Comparison of ENCODE assay signal across 16 cellular contexts in genomic region chr22:37926358-37926757, GRCh38. TPM values are rescaled to one million over a fixed set of nuclear protein-coding genes. Genes with fewer than 3 reads are reported as not detected.
A peak's percentile ranks its signal among the peaks of the same experiment; 100 is the strongest.
DNase-seq lines count a peak whose midpoint lies in the region; ATAC-seq and TF ChIP-seq lines count a peak whose summit lies in the region.
"Had no signal": no experiment of that assay in that cellular context is flagged by ENCODE, and none has a peak within 500 bp of the region (broad histone marks: within the 10 kb centered on the region; RNA-seq: fewer than 3 reads in every experiment).

No MANE protein-coding gene starts in this region.

- peaks cover 4% of the 10 kb centered on the region for H3F3A ChIP-seq in SK-N-SH (replicated peaks; ENCODE audit: insufficient read depth)

- TF ChIP-seq POLR2A in sigmoid colon (IDR thresholded peaks at IDR 0.05) (no peak), gastrocnemius medialis (IDR thresholded peaks at IDR 0.05) (no peak)

- H3K23ac ChIP-seq in mesenchymal stem cell (ENCODE audit: low read length in 2 of 2): no peak overlapping the region

- no peak overlapping the region for H3K4ac ChIP-seq in mesenchymal stem cell (ENCODE audit: low read depth in 1 of 2, low read length in 2 of 2)

- intact Hi-C loops in sigmoid colon (cut with DNase I) (no loop called here), gastrocnemius medialis (cut with DNase I; ENCODE audit: low total_unique reads) (no loop called here)

- peak overlapping the region; percentile 19 for H4K8ac ChIP-seq in mesenchymal stem cell (ENCODE audit: low read length)

- no peak overlapping the region for H3K4me2 ChIP-seq in SK-N-SH
- no peak overlapping the region for H3K4me2 ChIP-seq in mesenchymal stem cell (ENCODE audit: low read length, poor library complexity, severe bottlenecking)
- H3K4me2 ChIP-seq: GM23338 had no signal

- no peaks in the 10 kb centered on the region for H3K9me2 ChIP-seq in SK-N-SH

- H3K27me3 ChIP-seq in SK-N-SH (ENCODE audit: insufficient read depth) (no peaks in the 10 kb centered on the region), mesenchymal stem cell (ENCODE audit: control insufficient read depth in 1 of 2, insufficient read depth in 1 of 2, low read length in 2 of 2) (no peaks in the 10 kb centered on the region), sigmoid colon (no peaks in the 10 kb centered on the region), gastrocnemius medialis (no peaks in the 10 kb centered on the region)

- WGBS in SK-N-SH (ENCODE audit: low lambda C conversion rate): 96% methylated on average over 7 of the region's 7 CpGs
- WGBS in mesenchymal stem cell: 98% methylated on average over 7 of the region's 7 CpGs
- 93 to 94% methylated on average over 7 of the region's 7 CpGs for WGBS in sigmoid colon, 2 donors

- H3K79me2 ChIP-seq in SK-N-SH (ENCODE audit: insufficient read depth): no peaks in the 10 kb centered on the region; the same call in 1 of the 2 replicates

- H3K9ac ChIP-seq in SK-N-SH: no peak overlapping the region
- no peak overlapping the region for H3K9ac ChIP-seq in mesenchymal stem cell (ENCODE audit: low read length)

- no peak overlapping the region for H3K18ac ChIP-seq in mesenchymal stem cell (ENCODE audit: low read depth in 1 of 2, low read length in 2 of 2)

- in situ Hi-C loops in gastrocnemius medialis (cut with MboI; ENCODE audit: low sequenced_read_pairs in 4 of 4): no loop called here

- H2BK12ac ChIP-seq in mesenchymal stem cell (ENCODE audit: low read length in 2 of 2): no peak overlapping the region

- H3K4me1 ChIP-seq in SK-N-SH (ENCODE audit: control insufficient read depth in 1 of 2, insufficient read depth in 2 of 2, low read depth in 1 of 2, low read length in 1 of 2) (no peaks in the 10 kb centered on the region), mesenchymal stem cell (ENCODE audit: control insufficient read depth, insufficient read depth, low read depth, low read length) (peaks cover 13% of the 10 kb centered on the region), sigmoid colon (peaks cover 0 to 66% (median 54%) of the 10 kb centered on the region in 4 donors), gastrocnemius medialis (no peaks in the 10 kb centered on the region)

- POLR2A ChIA-PET in SK-N-SH (lab: Yijun Ruan, JAX): no interaction called here

- TF ChIP-seq RAD21 in SK-N-SH (IDR thresholded peaks at IDR 0.05; ENCODE audit: low read length): no peak

- H2BK120ac ChIP-seq in mesenchymal stem cell (ENCODE audit: low read depth, low read length): no peak overlapping the region

- no peak overlapping the region for H2BK5ac ChIP-seq in mesenchymal stem cell (ENCODE audit: low read depth, low read length, poor library complexity, severe bottlenecking)

- H2AFZ ChIP-seq in SK-N-SH (ENCODE audit: low read depth): no peak overlapping the region
- H2AFZ ChIP-seq in mesenchymal stem cell (ENCODE audit: low read depth, low read length): no peak overlapping the region
- H2AFZ ChIP-seq: GM23338 had no signal

- peaks cover 46% of the 10 kb centered on the region for H3K79me1 ChIP-seq in mesenchymal stem cell (replicated peaks; ENCODE audit: low read length, poor library complexity, severe bottlenecking)

- no peak for TF ChIP-seq EP300 in SK-N-SH (IDR thresholded peaks at IDR 0.05; ENCODE audit: borderline replicate concordance in 1 of 2, low read depth in 1 of 2, low read length in 1 of 2)
- TF ChIP-seq EP300 in sigmoid colon (IDR thresholded peaks at IDR 0.05): no peak

- ATAC-seq in SK-N-SH treated with all-trans-retinoic acid at 6 μM for 48 hours (no peak), gastrocnemius medialis (no peak), GM21529 (IDR thresholded peaks at IDR 0.05; ENCODE audit: unreplicated experiment) (no peak)
- ATAC-seq: GM23338 had no signal

- no peak overlapping the region for H3K4me3 ChIP-seq in SK-N-SH (ENCODE audit: low read depth in 2 of 2, low read length in 1 of 2)
- no peak overlapping the region for H3K4me3 ChIP-seq in mesenchymal stem cell (ENCODE audit: insufficient read depth in 1 of 2, low read depth in 1 of 2, low read length in 2 of 2)
- no peak overlapping the region for H3K4me3 ChIP-seq in sigmoid colon
- no peak overlapping the region for H3K4me3 ChIP-seq in gastrocnemius medialis
- H3K4me3 ChIP-seq: GM23338 had no signal

- no peak overlapping the region for H3K14ac ChIP-seq in mesenchymal stem cell (ENCODE audit: low read length in 2 of 2)

- H4K91ac ChIP-seq in mesenchymal stem cell (ENCODE audit: low read length): no peak overlapping the region

- no peak overlapping the region for H3K27ac ChIP-seq in SK-N-SH (ENCODE audit: low read depth in 2 of 2, low read length in 1 of 2)
- H3K27ac ChIP-seq in mesenchymal stem cell (ENCODE audit: low read length, poor library complexity, severe bottlenecking): no peak overlapping the region
- H3K27ac ChIP-seq in sigmoid colon: peak overlapping the region; percentile 27 to 97 (median 71)
- H3K27ac ChIP-seq in gastrocnemius medialis: no peak overlapping the region
- H3K27ac ChIP-seq: 22Rv1, HL-60 had no signal

- H3K36me3 ChIP-seq in SK-N-SH (replicated peaks in 1 of 2; ENCODE audit: control insufficient read depth in 1 of 2, insufficient read depth in 2 of 2, low read length in 1 of 2) (peaks cover 19 to 34% of the 10 kb centered on the region in 2 experiments), mesenchymal stem cell (ENCODE audit: control insufficient read depth in 1 of 2, insufficient read depth in 2 of 2, low read depth in 1 of 2, low read length in 2 of 2) (peaks cover 72 to 89% of the 10 kb centered on the region in 2 experiments), sigmoid colon (peaks cover 52 to 99% (median 73%) of the 10 kb centered on the region in 4 donors), gastrocnemius medialis (peaks cover 0 to 44% of the 10 kb centered on the region in 2 donors)

- no peak overlapping the region for H2AK5ac ChIP-seq in mesenchymal stem cell (ENCODE audit: low read length, severe bottlenecking)

- no peak overlapping the region for H2BK15ac ChIP-seq in mesenchymal stem cell (ENCODE audit: low read depth, poor library complexity, severe bottlenecking)

- H4K20me1 ChIP-seq in SK-N-SH (ENCODE audit: insufficient read depth): peaks cover 8% of the 10 kb centered on the region; the same call in 1 of the 2 replicates

- peak; percentile 16 for DNase-seq in SK-N-SH
- no peak for DNase-seq in mesenchymal stem cell
- no peak for DNase-seq in sigmoid colon
- no peak for DNase-seq in activated CD4-positive, alpha-beta T cell treated with anti-CD3 and anti-CD28 coated beads, Interleukin-2, amount 50 U/mL, for 1 hour
- DNase-seq in gastrocnemius medialis: no peak
- no peak for DNase-seq in NCI-H2107 treated with DMSO at 0.1 percent for 48 hours (lab: John Stamatoyannopoulos, UW; ENCODE audit: unreplicated experiment)
- DNase-seq: CD4-positive, CD25-positive, alpha-beta regulatory T cell; H7 had no signal

- CTCF ChIA-PET in SK-N-SH (lab: Yijun Ruan, JAX): interaction anchor here (1.0 kb wide), 1 partner anchor 109 kb away, joined by 4 read pairs; no protein-coding TSS in a partner anchor

- no peaks in the 10 kb centered on the region for H3K9me3 ChIP-seq in SK-N-SH
- no peaks in the 10 kb centered on the region for H3K9me3 ChIP-seq in mesenchymal stem cell (ENCODE audit: control insufficient read depth, low read length)
- no peaks in the 10 kb centered on the region for H3K9me3 ChIP-seq in sigmoid colon
- H3K9me3 ChIP-seq in gastrocnemius medialis: no peaks in the 10 kb centered on the region

- TF ChIP-seq CTCF in SK-N-SH (IDR thresholded peaks at IDR 0.05): no peak
- TF ChIP-seq CTCF in sigmoid colon (IDR thresholded peaks at IDR 0.05): no peak
- no peak for TF ChIP-seq CTCF in gastrocnemius medialis (IDR thresholded peaks at IDR 0.05 in 4 of 5, conservative IDR thresholded peaks at IDR 0.05 in 1 of 5)

TF ChIP-seq in SK-N-SH treated with all-trans-retinoic acid at 6 μM for 48 hours, 23 proteins besides CTCF, POLR2A, EP300 and RAD21 (continues in another document):
- no peak for TF ChIP-seq SNAI2 (CRISPR knock-in tag; IDR thresholded peaks at IDR 0.05)

RNA-seq across cellular contexts. Expression of gene MICALL1, which starts 20.3 kb away (rescaled TPM):
- polyA plus RNA-seq in SK-N-SH (2012; rRNA removed): 12.9 and 15.2 TPM in 2 replicates
- 6.2 and 12.1 TPM in 2 replicates for polyA plus RNA-seq in SK-N-SH (2012; cell fraction: cytosol; rRNA removed)
- polyA plus RNA-seq in SK-N-SH (2012; cell fraction: nucleus; rRNA removed): 26.6 and 28.9 TPM in 2 replicates
- 19.9 TPM for polyA plus RNA-seq in mesenchymal stem cell (2013, experiment 1 of 2)
- polyA plus RNA-seq in mesenchymal stem cell (2013, experiment 2 of 2): 19.0 TPM
- 100 to 1,000 TPM in 1 of 4 donors, 10 to 100 TPM in 3; 23.9 to 109 (median 51.6) TPM for total RNA-seq in sigmoid colon
- 10 to 100 TPM in 1 of 3 donors, 1 to 10 TPM in 2; 8.4 to 22.5 (median 9.7) TPM for polyA plus RNA-seq in sigmoid colon
- 10 to 100 TPM; 14.4 to 29.4 (median 21.1) TPM for total RNA-seq in gastrocnemius medialis

RNA-seq across cellular contexts. Expression of gene C22orf23, which starts 27.0 kb away (rescaled TPM):
- 0.33 and 0.45 TPM in 2 replicates for polyA plus RNA-seq in SK-N-SH (2012; rRNA removed)
- 0.26 and 0.33 TPM in 2 replicates for polyA plus RNA-seq in SK-N-SH (2012; cell fraction: cytosol; rRNA removed)
- 0.38 and 0.50 TPM in 2 replicates for polyA plus RNA-seq in SK-N-SH (2012; cell fraction: nucleus; rRNA removed)
- polyA plus RNA-seq in mesenchymal stem cell (2013, experiment 1 of 2): 0.17 TPM
- 0.27 TPM for polyA plus RNA-seq in mesenchymal stem cell (2013, experiment 2 of 2)
- total RNA-seq in sigmoid colon: under 1 TPM in 1 of 4 donors, not detected in 3; 0.36 TPM
- polyA plus RNA-seq in sigmoid colon: under 1 TPM in 1 of 3 donors, not detected in 2; 0.15 TPM
- 1 to 10 TPM in 1 of 4 donors, under 1 TPM in 2, not detected in 1; 0.20 to 1.1 (median 0.35) TPM for total RNA-seq in gastrocnemius medialis
- total RNA-seq: CD4-positive, CD25-positive, alpha-beta regulatory T cell had no signal
- polyA plus RNA-seq: CD4-positive, CD25-positive, alpha-beta regulatory T cell; GM23338 had no signal

RNA-seq across cellular contexts. Expression of gene POLR2F, which starts 27.1 kb away (rescaled TPM):
- polyA plus RNA-seq in SK-N-SH (2012; rRNA removed) (146 and 255 TPM in 2 replicates), sigmoid colon (100 to 1,000 TPM in 2 of 3 donors, 10 to 100 TPM in 1; 96.9 to 136 (median 126) TPM)
- polyA plus RNA-seq in SK-N-SH (2012; cell fraction: cytosol; rRNA removed): 167 and 182 TPM in 2 replicates
- 64.9 and 117 TPM in 2 replicates for polyA plus RNA-seq in SK-N-SH (2012; cell fraction: nucleus; rRNA removed)
- polyA plus RNA-seq in mesenchymal stem cell (2013, experiment 1 of 2): 88.8 TPM
- polyA plus RNA-seq in mesenchymal stem cell (2013, experiment 2 of 2): 95.4 TPM
- total RNA-seq in sigmoid colon (100 to 1,000 TPM in 1 of 4 donors, 10 to 100 TPM in 3; 47.9 to 149 (median 71.1) TPM), gastrocnemius medialis (100 to 1,000 TPM in 3 of 4 donors, 10 to 100 TPM in 1; 84.1 to 152 (median 134) TPM)

RNA-seq across cellular contexts. Expression of gene SOX10, which starts 58.0 kb away (rescaled TPM):
- polyA plus RNA-seq in SK-N-SH (2012; rRNA removed) (not detected in 2 replicates), sigmoid colon (1 to 10 TPM in 2 of 3 donors, under 1 TPM in 1; 0.23 to 2.8 (median 1.8) TPM)
- not detected in 2 replicates for polyA plus RNA-seq in SK-N-SH (2012; cell fraction: cytosol; rRNA removed)
- not detected in 2 replicates for polyA plus RNA-seq in SK-N-SH (2012; cell fraction: nucleus; rRNA removed)
- polyA plus RNA-seq in mesenchymal stem cell (2013, experiment 1 of 2): not detected
- polyA plus RNA-seq in mesenchymal stem cell (2013, experiment 2 of 2): not detected
- total RNA-seq in sigmoid colon (10 to 100 TPM in 1 of 4 donors, 1 to 10 TPM in 3; 3.8 to 17.5 (median 8.4) TPM), gastrocnemius medialis (under 1 TPM in 3 of 4 donors, not detected in 1; 0.17 to 0.62 (median 0.59) TPM)
- total RNA-seq: A673; CD4-positive, CD25-positive, alpha-beta regulatory T cell; Daoy had no signal
- polyA plus RNA-seq: BJ; CD4-positive, CD25-positive, alpha-beta regulatory T cell had no signal

Comparison
In these comparisons a context has a peak if more than half of its experiments do, and no peak if none do; other contexts are left out.
1. H3K27ac ChIP-seq: peak in sigmoid colon (4 of 4); none in SK-N-SH (0 of 2), mesenchymal stem cell (single experiment) and gastrocnemius medialis (0 of 4).